1 cellular context compared by ENCODE assay signal in genomic region chr10:4865945-4866661, GRCh38.
TF ChIP-seq lines count a peak whose summit lies in the region.

No MANE protein-coding gene starts in this region.

TF ChIP-seq in HepG2, 621 proteins besides CTCF, POLR2A, EP300 and RAD21:
- TF ChIP-seq BCL6 (CRISPR knock-in tag; IDR thresholded peaks at IDR 0.05) = no peak
- no peak for TF ChIP-seq CCDC6 (CRISPR knock-in tag; IDR thresholded peaks at IDR 0.05)
- TF ChIP-seq MXI1 (IDR thresholded peaks at IDR 0.05; ENCODE audit: borderline replicate concordance, low read depth, low read length) = no peak
- no peak for TF ChIP-seq ZNF414 (CRISPR knock-in tag; IDR thresholded peaks at IDR 0.05)
- no peak for TF ChIP-seq ZMYM2 (CRISPR knock-in tag; IDR thresholded peaks at IDR 0.05)
- TF ChIP-seq JUNB (CRISPR knock-in tag; IDR thresholded peaks at IDR 0.05; ENCODE audit: borderline replicate concordance) = no peak
- no peak for TF ChIP-seq NR1H2 (CRISPR knock-in tag; IDR thresholded peaks at IDR 0.05; ENCODE audit: borderline replicate concordance, low read depth)
- TF ChIP-seq NR2F2 (IDR thresholded peaks at IDR 0.05; ENCODE audit: borderline replicate concordance, low read depth) = no peak
- TF ChIP-seq ZFP36L1 (CRISPR knock-in tag; IDR thresholded peaks at IDR 0.05) = no peak
- no peak for TF ChIP-seq ZNF841 (CRISPR knock-in tag; IDR thresholded peaks at IDR 0.05; ENCODE audit: borderline replicate concordance)
- TF ChIP-seq SOX5 (CRISPR knock-in tag; IDR thresholded peaks at IDR 0.05; ENCODE audit: borderline replicate concordance) = no peak
- TF ChIP-seq HNF1A (IDR thresholded peaks at IDR 0.05; ENCODE audit: low read depth) = no peak
- no peak for TF ChIP-seq HNF1A (CRISPR knock-in tag; IDR thresholded peaks at IDR 0.05; ENCODE audit: borderline replicate concordance)
- TF ChIP-seq ATF4 (CRISPR knock-in tag; IDR thresholded peaks at IDR 0.05) = no peak
- no peak for TF ChIP-seq SMYD3 (CRISPR knock-in tag; IDR thresholded peaks at IDR 0.05)
- no peak for TF ChIP-seq DNMT3B (CRISPR knock-in tag; conservative IDR thresholded peaks at IDR 0.05)
- no peak for TF ChIP-seq ZNF740 (CRISPR knock-in tag; IDR thresholded peaks at IDR 0.05)
- TF ChIP-seq THAP9 (CRISPR knock-in tag; IDR thresholded peaks at IDR 0.05; ENCODE audit: borderline replicate concordance) = no peak
